ENCODE assay signal across 21 cellular contexts in genomic region chr4:13261486-13262257, GRCh38.
"Had no signal": no experiment of that assay in that cellular context is flagged by ENCODE, and none has a peak within 500 bp of the region (broad histone marks: within the 10 kb centered on the region; RNA-seq: fewer than 3 reads in every experiment).

No MANE protein-coding gene starts in this region.

- H3K4me1 ChIP-seq: right atrium auricular region, tibial nerve had no signal

- H3K27ac ChIP-seq: brain microvascular endothelial cell, right atrium auricular region, skin epidermis, tibial nerve had no signal

- H3K9me3 Mint-ChIP-seq: activated naive CD8-positive, alpha-beta T cell treated with anti-CD3 and anti-CD28 coated beads for 36 hours; mesothelial cell of epicardium; naive B cell had no signal

- H3K27me3 ChIP-seq: brain microvascular endothelial cell, right atrium auricular region, tibial nerve had no signal

- H3K9me3 ChIP-seq: right atrium auricular region, tibial nerve had no signal

- H3K27me3 Mint-ChIP-seq: activated naive CD8-positive, alpha-beta T cell treated with anti-CD3 and anti-CD28 coated beads for 36 hours; central memory CD8-positive, alpha-beta T cell; naive B cell; progenitor cell of endocrine pancreas had no signal

- DNase-seq: activated CD4-positive, alpha-beta T cell treated with anti-CD3 and anti-CD28 coated beads, Interleukin-2, amount 50 U/mL, for 1 hour; activated CD4-positive, CD25-positive, alpha-beta regulatory T cell; activated CD8-positive, alpha-beta memory T cell treated with anti-CD3 and anti-CD28 coated beads for 24 hours; activated gamma-delta T cell treated with Interleukin-2 at 50 U/mL for 16 hours; activated naive CD8-positive, alpha-beta T cell treated with anti-CD3 and anti-CD28 coated beads for 36 hours; amygdala; brain microvascular endothelial cell; effector memory CD4-positive, alpha-beta T cell; foreskin fibroblast; glutamatergic neuron; kidney glomerular epithelial cell; naive B cell; nucleus accumbens; stimulated activated CD4-positive, alpha-beta T cell treated with anti-CD3 and anti-CD28 coated beads, Interleukin-4, amount 100 ng/mL, for 24 hours; stimulated activated naive CD4-positive, alpha-beta T cell had no signal

- H3K27ac Mint-ChIP-seq: activated naive CD8-positive, alpha-beta T cell treated with anti-CD3 and anti-CD28 coated beads for 36 hours; mesothelial cell of epicardium; progenitor cell of endocrine pancreas had no signal

- H3K36me3 ChIP-seq: brain microvascular endothelial cell, right atrium auricular region, tibial nerve had no signal

- H3K4me3 ChIP-seq: right atrium auricular region, skin epidermis, tibial nerve had no signal

- H3K4me3 Mint-ChIP-seq: activated naive CD8-positive, alpha-beta T cell treated with anti-CD3 and anti-CD28 coated beads for 36 hours; central memory CD8-positive, alpha-beta T cell; mesothelial cell of epicardium; naive B cell had no signal

- H3K4me1 Mint-ChIP-seq: activated naive CD8-positive, alpha-beta T cell treated with anti-CD3 and anti-CD28 coated beads for 36 hours; central memory CD8-positive, alpha-beta T cell had no signal

- H3K36me3 Mint-ChIP-seq: mesothelial cell of epicardium, naive B cell had no signal
